ENCODE assay signal across 8 cellular contexts in genomic region chr7:32892521-32893224, GRCh38.
DNase-seq lines count a peak whose midpoint lies in the region; ATAC-seq and TF ChIP-seq lines count a peak whose summit lies in the region.

No MANE protein-coding gene starts in this region.

- no peak for TF ChIP-seq CTCF in WERI-Rb-1 (IDR thresholded peaks at IDR 0.05; ENCODE audit: low read depth, low read length)

- H3K27ac ChIP-seq in WERI-Rb-1 (peak overlapping the region; percentile 90), caudate nucleus (ENCODE audit: low read depth, low read length) (peak overlapping the region; percentile 97)

- peaks cover 3% of the 10 kb centered on the region for H3K36me3 ChIP-seq in WERI-Rb-1

- peak; percentile 4 for ATAC-seq in GM21737 (IDR thresholded peaks at IDR 0.05; ENCODE audit: unreplicated experiment)

- peak; percentile 75 for DNase-seq in CD1c-positive myeloid dendritic cell (ENCODE audit: extremely low spot score)
- DNase-seq in NCI-H1105 treated with DMSO at 0.1 percent for 48 hours (lab: John Stamatoyannopoulos, UW): peak; percentile 72
- peak; percentile 46 for DNase-seq in WERI-Rb-1
- peak in 54 of 61 donors; percentile 13 to 82 (median 60) for DNase-seq in caudate nucleus (lab: John Stamatoyannopoulos, UW)
- DNase-seq in iris pigment epithelial cell (ENCODE audit: low read depth): peak; percentile 68
- DNase-seq in smooth muscle cell of the brain vasculature (ENCODE audit: low read depth, low spot score): peak; percentile 12
- no peak for DNase-seq in NCI-H1417 treated with DMSO at 0.1 percent for 48 hours (lab: John Stamatoyannopoulos, UW)

- peak overlapping the region; percentile 65 for H3K4me3 ChIP-seq in WERI-Rb-1 (ENCODE audit: low read depth, low read length)

- no peaks in the 10 kb centered on the region for H3K27me3 ChIP-seq in WERI-Rb-1 (ENCODE audit: insufficient read depth, low read depth, severe bottlenecking)

- H3K9me3 ChIP-seq in WERI-Rb-1 (ENCODE audit: severe bottlenecking): no peaks in the 10 kb centered on the region
